In the genomic region with DNA sequence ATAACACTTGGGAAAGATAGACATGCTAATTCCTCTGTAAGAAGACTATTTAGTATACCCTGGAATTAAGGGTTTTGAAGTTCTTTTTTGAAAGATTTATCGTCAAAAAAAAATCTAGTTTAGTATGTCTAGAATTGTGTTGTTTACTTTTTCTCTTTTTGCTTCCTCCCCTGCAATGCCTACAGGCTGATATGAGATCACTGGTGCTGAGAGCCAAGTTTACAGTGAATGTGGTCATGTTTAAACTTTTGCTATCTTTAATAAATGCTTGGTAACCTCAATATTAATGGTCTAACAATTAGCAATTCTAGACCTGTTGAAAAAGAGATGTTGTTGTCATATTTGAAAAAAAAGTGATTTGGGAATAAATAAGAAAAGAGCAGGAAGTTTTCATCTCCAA, we compare ENCODE assay signal across 1 cellular context.
TF ChIP-seq lines count a peak whose summit lies in the region.

No MANE protein-coding gene starts in this region.

TF ChIP-seq in SK-N-SH, 30 proteins besides CTCF, POLR2A, EP300 and RAD21 (continued from another document):
- TF ChIP-seq, protein P1, sequence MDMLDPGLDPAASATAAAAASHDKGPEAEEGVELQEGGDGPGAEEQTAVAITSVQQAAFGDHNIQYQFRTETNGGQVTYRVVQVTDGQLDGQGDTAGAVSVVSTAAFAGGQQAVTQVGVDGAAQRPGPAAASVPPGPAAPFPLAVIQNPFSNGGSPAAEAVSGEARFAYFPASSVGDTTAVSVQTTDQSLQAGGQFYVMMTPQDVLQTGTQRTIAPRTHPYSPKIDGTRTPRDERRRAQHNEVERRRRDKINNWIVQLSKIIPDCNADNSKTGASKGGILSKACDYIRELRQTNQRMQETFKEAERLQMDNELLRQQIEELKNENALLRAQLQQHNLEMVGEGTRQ (IDR thresholded peaks at IDR 0.05; ENCODE audit: borderline replicate concordance, low read depth, low read length) = no peak
- TF ChIP-seq, protein P2, sequence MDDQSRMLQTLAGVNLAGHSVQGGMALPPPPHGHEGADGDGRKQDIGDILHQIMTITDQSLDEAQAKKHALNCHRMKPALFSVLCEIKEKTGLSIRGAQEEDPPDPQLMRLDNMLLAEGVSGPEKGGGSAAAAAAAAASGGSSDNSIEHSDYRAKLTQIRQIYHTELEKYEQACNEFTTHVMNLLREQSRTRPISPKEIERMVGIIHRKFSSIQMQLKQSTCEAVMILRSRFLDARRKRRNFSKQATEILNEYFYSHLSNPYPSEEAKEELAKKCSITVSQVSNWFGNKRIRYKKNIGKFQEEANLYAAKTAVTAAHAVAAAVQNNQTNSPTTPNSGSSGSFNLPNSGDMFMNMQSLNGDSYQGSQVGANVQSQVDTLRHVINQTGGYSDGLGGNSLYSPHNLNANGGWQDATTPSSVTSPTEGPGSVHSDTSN (IDR thresholded peaks at IDR 0.05) = no peak
- TF ChIP-seq RXRA (IDR thresholded peaks at IDR 0.05; ENCODE audit: borderline replicate concordance, low read depth) (no peak), NFIC (IDR thresholded peaks at IDR 0.05; ENCODE audit: borderline replicate concordance) (no peak), MEF2A (IDR thresholded peaks at IDR 0.05; ENCODE audit: borderline replicate concordance, low read depth) (no peak), RFX5 (IDR thresholded peaks at IDR 0.05; ENCODE audit: low read length) (no peak), TEAD4 (IDR thresholded peaks at IDR 0.05; ENCODE audit: borderline replicate concordance, insufficient read depth) (no peak)
- TF ChIP-seq, protein P3, sequence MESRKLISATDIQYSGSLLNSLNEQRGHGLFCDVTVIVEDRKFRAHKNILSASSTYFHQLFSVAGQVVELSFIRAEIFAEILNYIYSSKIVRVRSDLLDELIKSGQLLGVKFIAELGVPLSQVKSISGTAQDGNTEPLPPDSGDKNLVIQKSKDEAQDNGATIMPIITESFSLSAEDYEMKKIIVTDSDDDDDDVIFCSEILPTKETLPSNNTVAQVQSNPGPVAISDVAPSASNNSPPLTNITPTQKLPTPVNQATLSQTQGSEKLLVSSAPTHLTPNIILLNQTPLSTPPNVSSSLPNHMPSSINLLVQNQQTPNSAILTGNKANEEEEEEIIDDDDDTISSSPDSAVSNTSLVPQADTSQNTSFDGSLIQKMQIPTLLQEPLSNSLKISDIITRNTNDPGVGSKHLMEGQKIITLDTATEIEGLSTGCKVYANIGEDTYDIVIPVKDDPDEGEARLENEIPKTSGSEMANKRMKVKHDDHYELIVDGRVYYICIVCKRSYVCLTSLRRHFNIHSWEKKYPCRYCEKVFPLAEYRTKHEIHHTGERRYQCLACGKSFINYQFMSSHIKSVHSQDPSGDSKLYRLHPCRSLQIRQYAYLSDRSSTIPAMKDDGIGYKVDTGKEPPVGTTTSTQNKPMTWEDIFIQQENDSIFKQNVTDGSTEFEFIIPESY (IDR thresholded peaks at IDR 0.05; ENCODE audit: borderline replicate concordance, low read depth) = no peak
- TF ChIP-seq, protein P4, sequence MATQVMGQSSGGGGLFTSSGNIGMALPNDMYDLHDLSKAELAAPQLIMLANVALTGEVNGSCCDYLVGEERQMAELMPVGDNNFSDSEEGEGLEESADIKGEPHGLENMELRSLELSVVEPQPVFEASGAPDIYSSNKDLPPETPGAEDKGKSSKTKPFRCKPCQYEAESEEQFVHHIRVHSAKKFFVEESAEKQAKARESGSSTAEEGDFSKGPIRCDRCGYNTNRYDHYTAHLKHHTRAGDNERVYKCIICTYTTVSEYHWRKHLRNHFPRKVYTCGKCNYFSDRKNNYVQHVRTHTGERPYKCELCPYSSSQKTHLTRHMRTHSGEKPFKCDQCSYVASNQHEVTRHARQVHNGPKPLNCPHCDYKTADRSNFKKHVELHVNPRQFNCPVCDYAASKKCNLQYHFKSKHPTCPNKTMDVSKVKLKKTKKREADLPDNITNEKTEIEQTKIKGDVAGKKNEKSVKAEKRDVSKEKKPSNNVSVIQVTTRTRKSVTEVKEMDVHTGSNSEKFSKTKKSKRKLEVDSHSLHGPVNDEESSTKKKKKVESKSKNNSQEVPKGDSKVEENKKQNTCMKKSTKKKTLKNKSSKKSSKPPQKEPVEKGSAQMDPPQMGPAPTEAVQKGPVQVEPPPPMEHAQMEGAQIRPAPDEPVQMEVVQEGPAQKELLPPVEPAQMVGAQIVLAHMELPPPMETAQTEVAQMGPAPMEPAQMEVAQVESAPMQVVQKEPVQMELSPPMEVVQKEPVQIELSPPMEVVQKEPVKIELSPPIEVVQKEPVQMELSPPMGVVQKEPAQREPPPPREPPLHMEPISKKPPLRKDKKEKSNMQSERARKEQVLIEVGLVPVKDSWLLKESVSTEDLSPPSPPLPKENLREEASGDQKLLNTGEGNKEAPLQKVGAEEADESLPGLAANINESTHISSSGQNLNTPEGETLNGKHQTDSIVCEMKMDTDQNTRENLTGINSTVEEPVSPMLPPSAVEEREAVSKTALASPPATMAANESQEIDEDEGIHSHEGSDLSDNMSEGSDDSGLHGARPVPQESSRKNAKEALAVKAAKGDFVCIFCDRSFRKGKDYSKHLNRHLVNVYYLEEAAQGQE (IDR thresholded peaks at IDR 0.05; ENCODE audit: low read depth, low read length) = no peak
